20 cellular contexts compared by ENCODE assay signal in genomic region chr20:38841570-38841969, GRCh38. TPM values are rescaled to one million over a fixed set of nuclear protein-coding genes. Genes with fewer than 3 reads are reported as not detected.
DNase-seq lines count a peak whose midpoint lies in the region; ATAC-seq and TF ChIP-seq lines count a peak whose summit lies in the region.
"Had no signal": no experiment of that assay in that cellular context is flagged by ENCODE, and none has a peak within 500 bp of the region (broad histone marks: within the 10 kb centered on the region; RNA-seq: fewer than 3 reads in every experiment).

No MANE protein-coding gene starts in this region.

- no peak overlapping the region for H3K9ac ChIP-seq in KMS-11

- peaks cover 56% of the 10 kb centered on the region for H3K4me1 Mint-ChIP-seq in T-helper 1 cell treated with Interleukin-12 subunit alpha and Interleukin-12 subunit beta and Interleukin-4 antibody, amounts not matched to agents 30 μg/mL and 1 μg/mL, for 36 hours (ENCODE audit: low read depth)
- H3K4me1 Mint-ChIP-seq in naive thymus-derived CD8-positive, alpha-beta T cell = peaks cover 22 to 85% (median 66%) of the 10 kb centered on the region in 4 donors
- H3K4me1 Mint-ChIP-seq: nephron had no signal

- no peaks in the 10 kb centered on the region for H3K27me3 Mint-ChIP-seq in T-helper 1 cell treated with Interleukin-12 subunit alpha and Interleukin-12 subunit beta and Interleukin-4 antibody, amounts not matched to agents 30 μg/mL and 1 μg/mL, for 36 hours (ENCODE audit: low read depth)
- H3K27me3 Mint-ChIP-seq in naive thymus-derived CD8-positive, alpha-beta T cell = no peaks in the 10 kb centered on the region

- ATAC-seq in activated naive CD4-positive, alpha-beta T cell treated with anti-CD3 and anti-CD28 coated beads, Interleukin-2, amount 50 U/mL, for 72 hours = no peak
- ATAC-seq in naive thymus-derived CD8-positive, alpha-beta T cell = no peak
- ATAC-seq: gastrocnemius medialis had no signal

- no peak overlapping the region for H3K4me3 ChIP-seq in KMS-11 (IDR thresholded peaks at IDR 0.05; ENCODE audit: insufficient read depth, low read depth, low read length)
- H3K4me3 ChIP-seq: gastrocnemius medialis, HAP-1, left ventricle myocardium inferior, SK-N-MC, thoracic aorta had no signal

- no peak for DNase-seq in T-helper 1 cell
- no peak for DNase-seq in activated naive CD4-positive, alpha-beta T cell treated with anti-CD3 and anti-CD28 coated beads, Interleukin-2, amount 50 U/mL, for 72 hours (ENCODE audit: low spot score in 2 of 2)
- DNase-seq in naive thymus-derived CD8-positive, alpha-beta T cell = no peak
- DNase-seq in NCI-H446 treated with DMSO at 0.1 percent for 48 hours (lab: John Stamatoyannopoulos, UW) = no peak
- no peak for DNase-seq in MV-4-11 (lab: John Stamatoyannopoulos, UW)
- no peak for DNase-seq in hepatic stellate cell (ENCODE audit: low spot score)
- DNase-seq: amygdala, gastrocnemius medialis, left ventricle myocardium inferior, NCI-H187 treated with DMSO at 0.1 percent for 48 hours, NCI-H524 treated with DMSO at 0.1 percent for 48 hours had no signal

- H3K36me3 ChIP-seq in KMS-11 (ENCODE audit: insufficient read depth) = no peaks in the 10 kb centered on the region
- H3K36me3 ChIP-seq: gastrocnemius medialis, HAP-1, left ventricle myocardium inferior, thoracic aorta had no signal

- peaks cover 32% of the 10 kb centered on the region for H3K4me1 ChIP-seq in KMS-11 (ENCODE audit: low read depth, poor library complexity, severe bottlenecking)
- H3K4me1 ChIP-seq: gastrocnemius medialis, HAP-1 had no signal

- H3K27ac ChIP-seq in KMS-11 = peak overlapping the region; percentile 43; the same call in 1 of the 2 replicates
- H3K27ac ChIP-seq: 22Rv1, C4-2B, gastrocnemius medialis, left ventricle myocardium inferior, SK-N-MC, thoracic aorta had no signal

- H3K79me2 ChIP-seq in KMS-11 (ENCODE audit: insufficient read depth, low read depth) = no peaks in the 10 kb centered on the region

- no peak for TF ChIP-seq CTCF in KMS-11 (conservative IDR thresholded peaks at IDR 0.05; ENCODE audit: low read depth, low read length)

- POLR2A ChIA-PET in naive thymus-derived CD8-positive, alpha-beta T cell (lab: Charles Lee) = interaction anchor here (1.7 to 2.9 kb wide), 3 partner anchors 15 to 36 kb away, joined by 6 to 15 read pairs (median 13); partner anchors contain the start of gene PPP1R16B

- H3K27me3 ChIP-seq in KMS-11 (ENCODE audit: insufficient read depth, low read depth) = no peaks in the 10 kb centered on the region
- H3K27me3 ChIP-seq: gastrocnemius medialis had no signal

- H3K4me3 Mint-ChIP-seq in T-helper 1 cell treated with Interleukin-12 subunit alpha and Interleukin-12 subunit beta and Interleukin-4 antibody, amounts not matched to agents 30 μg/mL and 1 μg/mL, for 36 hours = peak overlapping the region; percentile 43
- H3K4me3 Mint-ChIP-seq in naive thymus-derived CD8-positive, alpha-beta T cell = peak overlapping the region in 9 of 10 donors; percentile 57 to 80 (median 71)
- H3K4me3 Mint-ChIP-seq: nephron had no signal

- H4K20me1 ChIP-seq in KMS-11 (ENCODE audit: insufficient read depth) = no peaks in the 10 kb centered on the region

- peak overlapping the region; percentile 80 for H3K27ac Mint-ChIP-seq in T-helper 1 cell treated with Interleukin-12 subunit alpha and Interleukin-12 subunit beta and Interleukin-4 antibody, amounts not matched to agents 30 μg/mL and 1 μg/mL, for 36 hours
- peak overlapping the region; percentile 89 to 95 for H3K27ac Mint-ChIP-seq in activated naive CD4-positive, alpha-beta T cell treated with anti-CD3 and anti-CD28 coated beads, Interleukin-2, amount 50 U/mL, for 72 hours
- H3K27ac Mint-ChIP-seq in naive thymus-derived CD8-positive, alpha-beta T cell = peak overlapping the region; percentile 78 to 98 (median 90)
- H3K27ac Mint-ChIP-seq: nephron had no signal

- no peak overlapping the region for H2AFZ ChIP-seq in KMS-11 (ENCODE audit: low read depth)

- peak overlapping the region; percentile 48 for H3K4me2 ChIP-seq in KMS-11

- H3K36me3 Mint-ChIP-seq in T-helper 1 cell treated with Interleukin-12 subunit alpha and Interleukin-12 subunit beta and Interleukin-4 antibody, amounts not matched to agents 30 μg/mL and 1 μg/mL, for 36 hours (ENCODE audit: low read depth) = peaks cover 52% of the 10 kb centered on the region
- peaks cover 13 to 47% of the 10 kb centered on the region in 2 donors for H3K36me3 Mint-ChIP-seq in activated naive CD4-positive, alpha-beta T cell treated with anti-CD3 and anti-CD28 coated beads, Interleukin-2, amount 50 U/mL, for 72 hours
- peaks cover 3 to 27% (median 13%) of the 10 kb centered on the region in 3 donors for H3K36me3 Mint-ChIP-seq in naive thymus-derived CD8-positive, alpha-beta T cell

- H3K9me3 Mint-ChIP-seq in T-helper 1 cell treated with Interleukin-12 subunit alpha and Interleukin-12 subunit beta and Interleukin-4 antibody, amounts not matched to agents 30 μg/mL and 1 μg/mL, for 36 hours = no peaks in the 10 kb centered on the region
- peaks cover 3 to 6% of the 10 kb centered on the region in 2 donors for H3K9me3 Mint-ChIP-seq in activated naive CD4-positive, alpha-beta T cell treated with anti-CD3 and anti-CD28 coated beads, Interleukin-2, amount 50 U/mL, for 72 hours
- peaks cover 0 to 1% (median 0%) of the 10 kb centered on the region in 9 donors for H3K9me3 Mint-ChIP-seq in naive thymus-derived CD8-positive, alpha-beta T cell
- H3K9me3 Mint-ChIP-seq: nephron had no signal

RNA-seq across cellular contexts. Expression of gene PPP1R16B, which starts 36.1 kb away (rescaled TPM):
- 10 to 100 TPM; 45.5 to 80.4 TPM for total RNA-seq in activated naive CD4-positive, alpha-beta T cell treated with anti-CD3 and anti-CD28 coated beads, Interleukin-2, amount 50 U/mL, for 72 hours
- 10 to 100 TPM; 31.4 to 33.6 TPM for total RNA-seq in naive thymus-derived CD8-positive, alpha-beta T cell
- 10 to 100 TPM in 2 of 3 donors, 1 to 10 TPM in 1; 9.7 to 15.6 (median 13.4) TPM for polyA plus RNA-seq in naive thymus-derived CD8-positive, alpha-beta T cell
- total RNA-seq: M059J had no signal
